In the genomic region with DNA sequence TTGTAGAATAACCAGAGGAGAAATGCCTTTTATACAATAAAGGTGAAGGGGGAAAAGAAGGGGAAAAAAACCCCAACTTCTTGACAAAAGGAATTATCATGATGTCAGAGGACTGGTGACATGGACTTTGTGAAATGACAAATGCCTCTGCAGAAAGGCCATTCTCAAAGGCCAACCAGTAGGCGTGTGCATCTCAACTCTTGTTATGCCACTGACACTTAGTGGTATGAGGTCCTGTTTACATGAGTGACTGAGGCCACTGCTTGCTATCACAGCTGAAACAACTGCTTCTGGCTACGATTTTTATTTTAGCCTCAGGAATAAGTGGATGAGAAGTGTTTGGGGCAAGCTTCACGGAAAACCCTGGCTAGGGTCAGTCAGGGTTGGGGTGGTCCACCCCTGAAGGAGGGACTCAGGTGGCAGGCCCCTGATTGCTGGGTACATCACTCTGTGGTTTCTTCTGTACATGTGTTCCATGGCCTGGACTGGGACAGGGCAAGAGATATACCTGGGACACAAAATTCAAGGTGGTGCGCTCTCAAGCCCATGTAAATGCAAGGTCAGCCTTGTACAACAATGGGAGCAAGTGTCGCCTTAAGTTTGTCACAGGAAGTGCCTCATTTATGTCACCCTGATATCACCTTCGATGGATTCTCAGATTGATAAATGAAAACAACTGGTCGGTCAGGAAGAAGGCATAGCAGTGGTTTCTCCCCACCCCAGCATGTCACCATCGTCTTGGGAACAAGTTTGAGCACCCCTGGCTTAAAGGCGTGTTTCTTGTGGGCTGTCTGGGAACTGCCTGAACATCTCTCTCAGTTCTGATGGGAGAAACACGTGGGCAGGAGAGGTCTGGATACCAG, we compare ENCODE assay signal across 19 cellular contexts. TPM values are rescaled to one million over a fixed set of nuclear protein-coding genes. Genes with fewer than 3 reads are reported as not detected.
DNase-seq lines count a peak whose midpoint lies in the region; ATAC-seq and TF ChIP-seq lines count a peak whose summit lies in the region.
"Had no signal": no experiment of that assay in that cellular context is flagged by ENCODE, and none has a peak within 500 bp of the region (broad histone marks: within the 10 kb centered on the region; RNA-seq: fewer than 3 reads in every experiment).

No MANE protein-coding gene starts in this region.

- no peak overlapping the region for H3K9ac ChIP-seq in Loucy (ENCODE audit: low read depth, low read length, poor library complexity, severe bottlenecking)

- intact Hi-C loops in activated CD4-positive, alpha-beta T cell treated with anti-CD3 and anti-CD28 coated beads, Interleukin-2, amount 10 ng/mL, durations not matched to agents 24 days and 14 days (cut with micrococcal nuclease), result loop anchor here (1.0 kb wide), 1 partner anchor 7 kb away; no protein-coding TSS in a partner anchor

- H3K36me3 Mint-ChIP-seq in activated CD4-positive, alpha-beta T cell treated with anti-CD3 and anti-CD28 coated beads, Interleukin-2, amount 10 ng/mL, durations not matched to agents 24 days and 14 days (ENCODE audit: low read depth), result peaks cover 64% of the 10 kb centered on the region
- peaks cover 43% of the 10 kb centered on the region for H3K36me3 Mint-ChIP-seq in stimulated activated memory B cell treated with anti-CD40 and anti-IgM and Interleukin-4, amounts not matched to agents 10 μg/mL and 1 μg/mL and 100 μg/mL, for 72 hours
- no peaks in the 10 kb centered on the region for H3K36me3 Mint-ChIP-seq in type B pancreatic cell

- peaks cover 8% of the 10 kb centered on the region for H3K9me3 Mint-ChIP-seq in activated CD4-positive, alpha-beta T cell treated with anti-CD3 and anti-CD28 coated beads, Interleukin-2, amount 10 ng/mL, durations not matched to agents 24 days and 14 days
- H3K9me3 Mint-ChIP-seq in stimulated activated memory B cell treated with anti-CD40 and anti-IgM and Interleukin-4, amounts not matched to agents 10 μg/mL and 1 μg/mL and 100 μg/mL, for 72 hours, result peaks cover 4% of the 10 kb centered on the region
- no peaks in the 10 kb centered on the region for H3K9me3 Mint-ChIP-seq in type B pancreatic cell

- no peaks in the 10 kb centered on the region for H3K27me3 Mint-ChIP-seq in activated CD4-positive, alpha-beta T cell treated with anti-CD3 and anti-CD28 coated beads, Interleukin-2, amount 10 ng/mL, durations not matched to agents 24 days and 14 days
- H3K27me3 Mint-ChIP-seq in stimulated activated memory B cell treated with anti-CD40 and anti-IgM and Interleukin-4, amounts not matched to agents 10 μg/mL and 1 μg/mL and 100 μg/mL, for 72 hours, result no peaks in the 10 kb centered on the region
- peaks cover 18% of the 10 kb centered on the region for H3K27me3 Mint-ChIP-seq in type B pancreatic cell

- H3K27ac Mint-ChIP-seq in activated CD4-positive, alpha-beta T cell treated with anti-CD3 and anti-CD28 coated beads, Interleukin-2, amount 10 ng/mL, durations not matched to agents 24 days and 14 days, result peak overlapping the region; percentile 88
- H3K27ac Mint-ChIP-seq in stimulated activated memory B cell treated with anti-CD40 and anti-IgM and Interleukin-4, amounts not matched to agents 10 μg/mL and 1 μg/mL and 100 μg/mL, for 72 hours, result peak overlapping the region; percentile 79
- H3K27ac Mint-ChIP-seq in type B pancreatic cell, result no peak overlapping the region

- H3K9me3 ChIP-seq in Loucy (ENCODE audit: insufficient read depth, low read depth, low read length), result no peaks in the 10 kb centered on the region
- H3K9me3 ChIP-seq in effector memory CD4-positive, alpha-beta T cell (ENCODE audit: control insufficient read depth, low read length), result no peaks in the 10 kb centered on the region
- H3K9me3 ChIP-seq: ovary, tibial nerve had no signal

- peaks cover 95% of the 10 kb centered on the region for H3K4me1 ChIP-seq in Loucy (ENCODE audit: insufficient read depth, low read length, poor library complexity, severe bottlenecking)
- H3K4me1 ChIP-seq in effector memory CD4-positive, alpha-beta T cell (ENCODE audit: control insufficient read depth, insufficient read depth, low read length, poor library complexity, severe bottlenecking), result peaks cover 89% of the 10 kb centered on the region

- H3K36me3 ChIP-seq in Loucy (ENCODE audit: insufficient read depth, low read length), result peaks cover 79% of the 10 kb centered on the region
- peaks cover 17% of the 10 kb centered on the region for H3K36me3 ChIP-seq in effector memory CD4-positive, alpha-beta T cell (ENCODE audit: control insufficient read depth, insufficient read depth, low read length)
- H3K36me3 ChIP-seq: ovary, tibial nerve had no signal

- H2AFZ ChIP-seq in Loucy (ENCODE audit: low read length), result no peak overlapping the region

- no peaks in the 10 kb centered on the region for H3K9me2 ChIP-seq in Loucy (replicated peaks; ENCODE audit: low read depth, low read length)

- peaks cover 100% of the 10 kb centered on the region for H3K79me2 ChIP-seq in Loucy (ENCODE audit: insufficient read depth, low read length)

- no peak overlapping the region for H3K4me3 ChIP-seq in Loucy (ENCODE audit: low read length, poor library complexity, severe bottlenecking)
- H3K4me3 ChIP-seq in effector memory CD4-positive, alpha-beta T cell (ENCODE audit: insufficient read depth, low read depth, low read length, poor library complexity, severe bottlenecking), result no peak overlapping the region
- H3K4me3 ChIP-seq: ovary, tibial nerve had no signal

- peak overlapping the region; percentile 95 for H3K4me2 ChIP-seq in Loucy (ENCODE audit: low read depth, low read length, poor library complexity, severe bottlenecking)

- H3F3A ChIP-seq in Loucy (ENCODE audit: low read depth), result no peaks in the 10 kb centered on the region

- DNase-seq in activated CD4-positive, alpha-beta T cell treated with anti-CD3 and anti-CD28 coated beads, Interleukin-2, amount 10 ng/mL, durations not matched to agents 24 days and 14 days, result peak; percentile 54
- no peak for DNase-seq in activated CD4-positive, alpha-beta T cell treated with anti-CD3 and anti-CD28 coated beads, Interleukin-2, amount 50 U/mL, for 4 hours
- no peak for DNase-seq in effector memory CD4-positive, alpha-beta T cell
- no peak for DNase-seq in type B pancreatic cell (ENCODE audit: extremely low spot score, unreplicated experiment)
- no peak for DNase-seq in NCI-H82 (lab: John Stamatoyannopoulos, UW)
- DNase-seq in hypothalamus (lab: John Stamatoyannopoulos, UW), result no peak
- DNase-seq: erythroblast; H7; KBM-7; NCI-H2081 treated with DMSO at 0.1 percent for 48 hours; NCI-H524 treated with DMSO at 0.1 percent for 48 hours; ovary; SHP77; stimulated activated CD4-positive, alpha-beta T cell treated with anti-CD3 and anti-CD28 coated beads, Interleukin-4, amount 100 ng/mL, for 24 hours; T-helper 9 cell had no signal

- H4K20me1 ChIP-seq in Loucy (ENCODE audit: insufficient read depth, low read length, poor library complexity, severe bottlenecking), result peaks cover 99% of the 10 kb centered on the region

- ATAC-seq in stimulated activated memory B cell treated with anti-CD40 and anti-IgM and Interleukin-4, amounts not matched to agents 10 μg/mL and 1 μg/mL and 100 μg/mL, for 72 hours, result peak; percentile 71

- H3K4me1 Mint-ChIP-seq in activated CD4-positive, alpha-beta T cell treated with anti-CD3 and anti-CD28 coated beads, Interleukin-2, amount 10 ng/mL, durations not matched to agents 24 days and 14 days, result peaks cover 87% of the 10 kb centered on the region
- peaks cover 73% of the 10 kb centered on the region for H3K4me1 Mint-ChIP-seq in stimulated activated memory B cell treated with anti-CD40 and anti-IgM and Interleukin-4, amounts not matched to agents 10 μg/mL and 1 μg/mL and 100 μg/mL, for 72 hours
- H3K4me1 Mint-ChIP-seq in type B pancreatic cell (ENCODE audit: unreplicated experiment), result no peaks in the 10 kb centered on the region

- no peaks in the 10 kb centered on the region for H3K27me3 ChIP-seq in Loucy (ENCODE audit: insufficient read depth, low read length, poor library complexity, severe bottlenecking)
- no peaks in the 10 kb centered on the region for H3K27me3 ChIP-seq in effector memory CD4-positive, alpha-beta T cell (replicated peaks; ENCODE audit: control insufficient read depth, insufficient read depth, low read length, poor library complexity, severe bottlenecking)
- H3K27me3 ChIP-seq: ovary, tibial nerve had no signal

- TF ChIP-seq CTCF in Loucy (conservative IDR thresholded peaks at IDR 0.05; ENCODE audit: low read length) (no peak), type B pancreatic cell (conservative IDR thresholded peaks at IDR 0.05) (no peak)

- H3K4me3 Mint-ChIP-seq in activated CD4-positive, alpha-beta T cell treated with anti-CD3 and anti-CD28 coated beads, Interleukin-2, amount 10 ng/mL, durations not matched to agents 24 days and 14 days, result peak overlapping the region; percentile 62
- no peak overlapping the region for H3K4me3 Mint-ChIP-seq in stimulated activated memory B cell treated with anti-CD40 and anti-IgM and Interleukin-4, amounts not matched to agents 10 μg/mL and 1 μg/mL and 100 μg/mL, for 72 hours
- no peak overlapping the region for H3K4me3 Mint-ChIP-seq in type B pancreatic cell

- peak overlapping the region; percentile 72 for H3K27ac ChIP-seq in effector memory CD4-positive, alpha-beta T cell (ENCODE audit: insufficient read depth, low read length, poor library complexity, severe bottlenecking)
- H3K27ac ChIP-seq: HL-60, ovary, tibial nerve had no signal

RNA-seq across cellular contexts. Expression of gene RUNX1, which starts 12.3 kb away (rescaled TPM):
- 100 and 101 TPM in 2 replicates for total RNA-seq in activated CD4-positive, alpha-beta T cell treated with anti-CD3 and anti-CD28 coated beads, Interleukin-2, amount 10 ng/mL, durations not matched to agents 24 days and 14 days
- total RNA-seq in type B pancreatic cell (ENCODE audit: low replicate concordance), result 11.9 and 14.2 TPM in 2 replicates
